Comparison of ENCODE assay signal across 9 cellular contexts in genomic region chr22:37697540-37697835, GRCh38. TPM values are rescaled to one million over a fixed set of nuclear protein-coding genes. Genes with fewer than 3 reads are reported as not detected.
DNase-seq lines count a peak whose midpoint lies in the region; ATAC-seq and TF ChIP-seq lines count a peak whose summit lies in the region.
"Had no signal": no experiment of that assay in that cellular context is flagged by ENCODE, and none has a peak within 500 bp of the region (broad histone marks: within the 10 kb centered on the region; RNA-seq: fewer than 3 reads in every experiment).

No MANE protein-coding gene starts in this region.

- H3K9me3 ChIP-seq in AG04450 (ENCODE audit: control insufficient read depth, insufficient read depth, low read length) (no peaks in the 10 kb centered on the region), mesodermal cell (ENCODE audit: control insufficient read depth, low read length) (no peaks in the 10 kb centered on the region)
- H3K9me3 ChIP-seq: breast epithelium, thyroid gland had no signal

- H3K27ac ChIP-seq in AG04450 (ENCODE audit: low read depth, low read length) (no peak overlapping the region), mesodermal cell (ENCODE audit: low read depth, low read length, severe bottlenecking) (peak overlapping the region; percentile 84)
- H3K27ac ChIP-seq: breast epithelium had no signal

- ATAC-seq in SK-N-SH treated with all-trans-retinoic acid at 6 μM for 48 hours (no peak), GM21526 (IDR thresholded peaks at IDR 0.05; ENCODE audit: low FRiP score, unreplicated experiment) (no peak), HG02938 (IDR thresholded peaks at IDR 0.05; ENCODE audit: unreplicated experiment) (no peak)

- DNase-seq in AG04450 (ENCODE audit: low read depth, low spot score), result no peak
- DNase-seq in NCI-H128 (lab: John Stamatoyannopoulos, UW; ENCODE audit: unreplicated experiment), result no peak
- DNase-seq: SW 1271, thyroid gland had no signal

- H3K4me3 ChIP-seq in AG04450 (ENCODE audit: low read depth, low read length) (peak overlapping the region; percentile 45; the same call in 1 of the 2 replicates), mesodermal cell (ENCODE audit: extremely low read depth, insufficient read depth, low read length, poor library complexity, severe bottlenecking) (peak overlapping the region; percentile 62)
- H3K4me3 ChIP-seq: thyroid gland had no signal

- CTCF ChIA-PET in AG04450 (lab: Charles Lee), result interaction anchor here (0.5 to 1.7 kb wide), 6 partner anchors 17 to 132 kb away, joined by 3 to 7 read pairs (median 4); no protein-coding TSS in a partner anchor

- no peaks in the 10 kb centered on the region for H3K4me1 ChIP-seq in mesodermal cell (ENCODE audit: control insufficient read depth, insufficient read depth, low read length, poor library complexity, severe bottlenecking)
- H3K4me1 ChIP-seq: breast epithelium had no signal

- POLR2A ChIA-PET in AG04450 (lab: Yijun Ruan, JAX), result interaction anchor here (0.6 kb wide), 1 partner anchor 65 kb away, joined by 3 read pairs; no protein-coding TSS in a partner anchor

- H3K27me3 ChIP-seq in AG04450 (ENCODE audit: control insufficient read depth, insufficient read depth, low read length), result no peaks in the 10 kb centered on the region
- H3K27me3 ChIP-seq: breast epithelium, thyroid gland had no signal

- TF ChIP-seq CTCF in AG04450 (IDR thresholded peaks at IDR 0.05; ENCODE audit: low read depth, low read length), result no peak

- peaks cover 39% of the 10 kb centered on the region for H3K36me3 ChIP-seq in mesodermal cell (ENCODE audit: control insufficient read depth, insufficient read depth, low read length)
- H3K36me3 ChIP-seq: breast epithelium had no signal

- 0% methylated on average over 2 of the region's 3 CpGs; no CpG with 5 or more reads in 1 of the 2 experiments for WGBS in mesodermal cell (ENCODE audit: insufficient coverage in 2 of 2), 2 experiments

TF ChIP-seq in SK-N-SH treated with all-trans-retinoic acid at 6 μM for 48 hours, 23 proteins besides CTCF, POLR2A, EP300 and RAD21:
- no peak for TF ChIP-seq PATZ1 (CRISPR knock-in tag; IDR thresholded peaks at IDR 0.05; ENCODE audit: borderline replicate concordance)
- TF ChIP-seq ZNF70 (CRISPR knock-in tag; IDR thresholded peaks at IDR 0.05), result 0 out of 2 replicates have a peak, but pooled peaks have one; percentile 23
TF ChIP-seq in SK-N-SH treated with all-trans-retinoic acid at 6 μM for 48 hours: peak in this region for 1.

RNA-seq across cellular contexts. Expression of gene TRIOBP, which starts 0.6 kb away (rescaled TPM):
- 37.0 and 76.4 TPM in 2 replicates for polyA plus RNA-seq in AG04450 (2011; rRNA removed)
- 78.8 and 114 TPM in 2 replicates for polyA minus RNA-seq in AG04450 (2011; rRNA and poly(A)+ RNA removed)
- polyA plus RNA-seq in mesodermal cell (2013, experiment 1 of 2), result 79.5 TPM
- polyA plus RNA-seq in mesodermal cell (2013, experiment 2 of 2), result 69.5 TPM

RNA-seq across cellular contexts. Expression of gene NOL12, which starts 11.3 kb away (rescaled TPM):
- 10.4 and 11.8 TPM in 2 replicates for polyA plus RNA-seq in AG04450 (2011; rRNA removed)
- polyA minus RNA-seq in AG04450 (2011; rRNA and poly(A)+ RNA removed), result 10.9 and 13.9 TPM in 2 replicates
- 13.9 TPM for polyA plus RNA-seq in mesodermal cell (2013, experiment 1 of 2)
- 13.0 TPM for polyA plus RNA-seq in mesodermal cell (2013, experiment 2 of 2)

RNA-seq across cellular contexts. Expression of gene LGALS1, which starts 22.1 kb away (rescaled TPM):
- polyA plus RNA-seq in AG04450 (2011; rRNA removed), result 5,926 and 7,935 TPM in 2 replicates
- 3,546 and 5,412 TPM in 2 replicates for polyA minus RNA-seq in AG04450 (2011; rRNA and poly(A)+ RNA removed)
- 1,236 TPM for polyA plus RNA-seq in mesodermal cell (2013, experiment 1 of 2)
- 1,057 TPM for polyA plus RNA-seq in mesodermal cell (2013, experiment 2 of 2)

RNA-seq across cellular contexts. Expression of gene PDXP, which starts 39.0 kb away (rescaled TPM):
- polyA plus RNA-seq in AG04450 (2011; rRNA removed), result 11.7 and 17.7 TPM in 2 replicates
- polyA minus RNA-seq in AG04450 (2011; rRNA and poly(A)+ RNA removed), result 6.3 and 9.7 TPM in 2 replicates
- 21.0 TPM for polyA plus RNA-seq in mesodermal cell (2013, experiment 1 of 2)
- 15.1 TPM for polyA plus RNA-seq in mesodermal cell (2013, experiment 2 of 2)

RNA-seq across cellular contexts. Expression of gene SH3BP1, which starts 58.0 kb away (rescaled TPM):
- polyA plus RNA-seq in AG04450 (2011; rRNA removed), result 8.4 and 11.3 TPM in 2 replicates
- polyA minus RNA-seq in AG04450 (2011; rRNA and poly(A)+ RNA removed), result 12.8 and 14.4 TPM in 2 replicates
- 38.7 TPM for polyA plus RNA-seq in mesodermal cell (2013, experiment 1 of 2)
- polyA plus RNA-seq in mesodermal cell (2013, experiment 2 of 2), result 31.5 TPM
